In the genomic region with DNA sequence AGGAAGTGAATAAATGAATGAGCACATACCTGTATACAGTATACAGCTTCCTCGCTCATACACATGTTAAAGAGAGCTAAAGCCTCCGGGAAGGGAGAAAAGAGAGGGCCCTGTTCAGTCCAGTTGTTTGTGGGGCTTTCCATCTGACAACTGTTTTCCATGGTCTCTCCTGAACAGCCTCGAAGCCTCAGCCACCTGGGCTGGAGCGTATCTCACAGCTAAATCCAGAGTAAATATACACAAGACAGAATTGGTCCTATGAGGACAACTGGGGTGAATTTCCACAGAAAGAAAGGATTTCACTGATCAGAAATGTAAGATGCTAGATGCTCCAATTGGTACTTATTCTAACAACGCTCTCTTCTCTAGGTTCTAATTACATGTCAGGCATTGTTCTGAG, we compare ENCODE assay signal across 21 cellular contexts.
A peak's percentile ranks its signal among the peaks of the same experiment; 100 is the strongest.
DNase-seq lines count a peak whose midpoint lies in the region; ATAC-seq and TF ChIP-seq lines count a peak whose summit lies in the region.
"Had no signal": no experiment of that assay in that cellular context is flagged by ENCODE, and none has a peak within 500 bp of the region (broad histone marks: within the 10 kb centered on the region; RNA-seq: fewer than 3 reads in every experiment).

No MANE protein-coding gene starts in this region.

- H3K27ac Mint-ChIP-seq in Caco-2 (ENCODE audit: unreplicated experiment): peak overlapping the region; percentile 45
- H3K27ac Mint-ChIP-seq: GM23338, H9 had no signal

- H3K27me3 Mint-ChIP-seq in Caco-2 (ENCODE audit: insufficient read depth, unreplicated experiment): no peaks in the 10 kb centered on the region

- DNase-seq in NCI-H1436 (lab: John Stamatoyannopoulos, UW): peak; percentile 44
- DNase-seq in NCI-H1436 treated with DMSO at 0.1 percent for 48 hours (lab: John Stamatoyannopoulos, UW): no peak
- peak; percentile 54 to 56 for DNase-seq in Caco-2
- peak; percentile 52 to 75 for DNase-seq in SJCRH30
- DNase-seq in mucosa of descending colon: no peak
- no peak for DNase-seq in SW 1271 (lab: John Stamatoyannopoulos, UW)
- DNase-seq in posterior vena cava (ENCODE audit: low spot score): no peak
- DNase-seq: 8988T; DMS153; H9; IMR-90; KG1; MG63; NCI-H1048; NCI-H2029 treated with DMSO at 0.1 percent for 48 hours; NCI-H2171 treated with DMSO at 0.1 percent for 48 hours; NCI-H748 treated with DMSO at 0.1 percent for 48 hours; NK-92 treated with Interleukin-12 subunit alpha and Interleukin-12 subunit beta, amount 100 ng/mL, for 24 hours; PC-3 had no signal

- no TSS peak for BruUV-seq in Caco-2 (replicated peaks; lab: Mats Ljungman, UMichigan)

- ATAC-seq in mucosa of descending colon: peak; percentile 28
- ATAC-seq: GM23338, PC-3, SK-N-SH treated with all-trans-retinoic acid at 6 μM for 48 hours had no signal

- no peaks in the 10 kb centered on the region for H3K9me3 Mint-ChIP-seq in Caco-2 (ENCODE audit: unreplicated experiment)
- H3K9me3 Mint-ChIP-seq: GM23338, H9 had no signal

- intact Hi-C loops in Caco-2 (cut with micrococcal nuclease; ENCODE audit: unreplicated experiment): loop anchor here (1.0 to 2.0 kb wide), 3 partner anchors 55 to 69 kb away; no protein-coding TSS in a partner anchor
- intact Hi-C loops in mucosa of descending colon (cut with DNase I, micrococcal nuclease): no loop called here
- intact Hi-C loops in posterior vena cava (cut with DNase I): no loop called here

- CTCF ChIA-PET in Caco-2 (lab: Charles Lee): interaction anchor here (1.0 kb wide), 1 partner anchor 60 kb away, joined by 3 read pairs; no protein-coding TSS in a partner anchor

- H3K9me3 ChIP-seq in Caco-2: no peaks in the 10 kb centered on the region
- H3K9me3 ChIP-seq in SJCRH30 (replicated peaks): peaks cover 3% of the 10 kb centered on the region; the same call in 1 of the 2 replicates
- H3K9me3 ChIP-seq in mucosa of descending colon: no peaks in the 10 kb centered on the region
- H3K9me3 ChIP-seq: MG63 had no signal

- H3K36me3 ChIP-seq in Caco-2 (ENCODE audit: control insufficient read depth, insufficient read depth, low read length) (no peaks in the 10 kb centered on the region; the same call in none of the 2 replicates), SJCRH30 (no peaks in the 10 kb centered on the region), mucosa of descending colon (ENCODE audit: low read depth) (no peaks in the 10 kb centered on the region)
- H3K36me3 ChIP-seq: MG63 had no signal

- H3K27me3 ChIP-seq in Caco-2 (replicated peaks; ENCODE audit: control insufficient read depth, insufficient read depth, low read length) (no peaks in the 10 kb centered on the region), SJCRH30 (no peaks in the 10 kb centered on the region)
- H3K27me3 ChIP-seq: MG63 had no signal

- H3K27ac ChIP-seq in SJCRH30: peak overlapping the region; percentile 15; the same call in 1 of the 2 replicates

- H3K4me1 ChIP-seq in Caco-2: peaks cover 38% of the 10 kb centered on the region
- peaks cover 24% of the 10 kb centered on the region for H3K4me1 ChIP-seq in SJCRH30
- no peaks in the 10 kb centered on the region for H3K4me1 ChIP-seq in mucosa of descending colon (ENCODE audit: low read depth)

- peaks cover 6% of the 10 kb centered on the region for H3K36me3 Mint-ChIP-seq in Caco-2 (ENCODE audit: insufficient read depth, unreplicated experiment)

- H3K4me3 Mint-ChIP-seq in Caco-2 (ENCODE audit: unreplicated experiment): peak overlapping the region; percentile 41
- H3K4me3 Mint-ChIP-seq: GM23338, H9 had no signal

- TF ChIP-seq CTCF in Caco-2 (IDR thresholded peaks at IDR 0.05; ENCODE audit: insufficient read depth in 1 of 2, low read depth in 1 of 2, low read length in 1 of 2, severe bottlenecking in 1 of 2, unreplicated experiment in 1 of 2): no peak
- TF ChIP-seq CTCF in mucosa of descending colon (IDR thresholded peaks at IDR 0.05): no peak

- peaks cover 46% of the 10 kb centered on the region for H3K4me1 Mint-ChIP-seq in Caco-2 (ENCODE audit: low read depth, unreplicated experiment)

- no peak overlapping the region for H3K4me3 ChIP-seq in Caco-2 (ENCODE audit: low read depth, low read length)
- H3K4me3 ChIP-seq in SJCRH30: no peak overlapping the region
- H3K4me3 ChIP-seq in mucosa of descending colon: no peak overlapping the region
- H3K4me3 ChIP-seq: GM23338, MG63 had no signal

- POLR2A ChIA-PET in Caco-2 (lab: Charles Lee): no interaction called here

Comparison
In these comparisons a context has a peak if more than half of its experiments do, and no peak if none do; other contexts are left out.
1. DNase-seq: peak in NCI-H1436 (single experiment), Caco-2 (2 of 2) and SJCRH30 (2 of 2); none in NCI-H1436 treated with DMSO at 0.1 percent for 48 hours (single experiment), mucosa of descending colon (0 of 3), SW 1271 (0 of 2) and posterior vena cava (single experiment).